36 cellular contexts compared by ENCODE assay signal in genomic region chr17:33028061-33028460, GRCh38. TPM values are rescaled to one million over a fixed set of nuclear protein-coding genes. Genes with fewer than 3 reads are reported as not detected.
"Had no signal": no experiment of that assay in that cellular context is flagged by ENCODE, and none has a peak within 500 bp of the region (broad histone marks: within the 10 kb centered on the region; RNA-seq: fewer than 3 reads in every experiment).

No MANE protein-coding gene starts in this region.

- DNase-seq: Karpas-422, Kasumi-1, MG63, MM.1S, MV-4-11, NCI-H1048, NCI-H1092, NCI-H1105, NCI-H1105 treated with DMSO at 0.1 percent for 48 hours, NCI-H1417, NCI-H1417 treated with DMSO at 0.1 percent for 48 hours, NCI-H1436, NCI-H1436 treated with DMSO at 0.1 percent for 48 hours, NCI-H146, NCI-H1694, NCI-H1694 treated with DMSO at 0.1 percent for 48 hours, NCI-H187, NCI-H187 treated with DMSO at 0.1 percent for 48 hours, NCI-H1930, NCI-H2029, NCI-H2029 treated with DMSO at 0.1 percent for 48 hours, NCI-H2081, NCI-H2081 treated with DMSO at 0.1 percent for 48 hours, NCI-H2107, NCI-H2171, NCI-H2171 treated with DMSO at 0.1 percent for 48 hours, NCI-H2227 treated with DMSO at 0.1 percent for 48 hours, NCI-H226, NCI-H345, NCI-H446, NCI-H446 treated with DMSO at 0.1 percent for 48 hours, NCI-H510A had no signal

- H3K9me3 ChIP-seq: MG63 had no signal

- H3K4me3 ChIP-seq: MG63 had no signal

- H3K36me3 ChIP-seq: MG63 had no signal

- H3K27ac ChIP-seq: KMS-11 had no signal

RNA-seq across cellular contexts. Expression of gene SPACA3, which starts 36.4 kb away (rescaled TPM):
- total RNA-seq: M059J, MCF 10A, NCI-H460 had no signal
